In the genomic region with DNA sequence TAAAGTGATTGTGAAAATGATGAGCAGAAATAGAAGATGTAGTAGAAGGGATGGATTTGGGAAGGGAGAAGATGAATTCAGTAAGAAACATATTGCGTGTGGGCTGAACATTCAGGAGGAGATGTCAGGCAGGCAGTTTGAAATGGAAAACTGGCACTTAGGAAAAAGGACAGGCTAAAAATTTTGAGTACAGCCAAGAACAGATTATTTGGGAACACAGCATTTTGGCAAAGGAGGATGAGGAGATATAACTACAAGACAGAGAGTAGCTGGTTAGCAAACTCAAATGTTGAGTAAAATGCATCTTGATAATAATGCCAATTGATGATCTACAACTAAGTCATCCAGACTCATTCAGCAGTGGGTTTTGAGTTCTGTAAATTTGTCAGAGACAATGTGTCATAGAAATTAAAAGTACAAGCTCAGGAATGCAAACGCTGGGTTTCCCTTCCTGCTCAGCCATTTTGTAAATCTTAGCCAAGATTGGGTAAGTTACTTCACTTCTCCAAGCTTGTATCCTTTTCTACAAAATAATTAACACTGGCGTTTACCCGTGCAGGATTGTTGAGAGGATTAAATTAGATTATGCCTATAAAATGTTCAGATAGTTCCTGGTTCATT, we compare ENCODE assay signal across 23 cellular contexts.
DNase-seq lines count a peak whose midpoint lies in the region; ATAC-seq, FAIRE-seq and TF ChIP-seq lines count a peak whose summit lies in the region.
"Had no signal": no experiment of that assay in that cellular context is flagged by ENCODE, and none has a peak within 500 bp of the region (broad histone marks: within the 10 kb centered on the region; RNA-seq: fewer than 3 reads in every experiment).

No MANE protein-coding gene starts in this region.

- TF ChIP-seq CTCF in bronchial epithelial cell (IDR thresholded peaks at IDR 0.05; ENCODE audit: insufficient read depth, low read length, severe bottlenecking) (no peak), tibial nerve (IDR thresholded peaks at IDR 0.05) (no peak)

- H3K36me3 ChIP-seq in MG63: no peaks in the 10 kb centered on the region
- no peaks in the 10 kb centered on the region for H3K36me3 ChIP-seq in bronchial epithelial cell (ENCODE audit: control insufficient read depth, insufficient read depth, low read length)
- H3K36me3 ChIP-seq in tibial nerve: no peaks in the 10 kb centered on the region
- H3K36me3 ChIP-seq: brain microvascular endothelial cell, ovary had no signal

- H3K27me3 ChIP-seq in MG63: no peaks in the 10 kb centered on the region
- no peaks in the 10 kb centered on the region for H3K27me3 ChIP-seq in bronchial epithelial cell (ENCODE audit: control insufficient read depth, insufficient read depth, low read length)
- no peaks in the 10 kb centered on the region for H3K27me3 ChIP-seq in tibial nerve
- H3K27me3 ChIP-seq: brain microvascular endothelial cell, ovary had no signal

- peaks cover 0 to 8% (median 2%) of the 10 kb centered on the region in 4 donors for H3K4me1 ChIP-seq in tibial nerve

- H3K27ac ChIP-seq in tibial nerve: no peak overlapping the region
- H3K27ac ChIP-seq: brain microvascular endothelial cell, ovary had no signal

- no peak for FAIRE-seq in bronchial epithelial cell (lab: Jason Lieb, UNC)
- FAIRE-seq: RCC 7860, small intestine, urothelium cell line had no signal

- H3K4me3 ChIP-seq in MG63: no peak overlapping the region
- H3K4me3 ChIP-seq in bronchial epithelial cell (ENCODE audit: low read depth, low read length): no peak overlapping the region
- H3K4me3 ChIP-seq in tibial nerve: no peak overlapping the region
- H3K4me3 ChIP-seq: mucosa of descending colon, ovary had no signal

- ATAC-seq in esophagus mucosa (no peak), HG03342 (IDR thresholded peaks at IDR 0.05; ENCODE audit: unreplicated experiment) (no peak)
- ATAC-seq: effector memory CD8-positive, alpha-beta T cell; HCT116; mucosa of descending colon; T-cell had no signal

- 79 to 81% methylated on average over 4 of the region's 4 CpGs for WGBS in tibial nerve, 2 donors

- TF ChIP-seq EP300 in tibial nerve (IDR thresholded peaks at IDR 0.05): no peak

- no peak for TF ChIP-seq POLR2A in tibial nerve (IDR thresholded peaks at IDR 0.05)

- DNase-seq in Ammon's horn (ENCODE audit: low spot score) (peak; percentile 43), MG63 (peak; percentile 9), bronchial epithelial cell (ENCODE audit: low read depth) (peak; percentile 77), inferior parietal cortex (ENCODE audit: extremely low spot score) (peak; percentile 58), tibial nerve (ENCODE audit: low spot score in 2 of 2) (no peak)
- DNase-seq in activated naive CD4-positive, alpha-beta T cell treated with Interleukin-2 at 50 U/mL for 16 hours: no peak
- DNase-seq: activated CD4-positive, CD25-positive, alpha-beta regulatory T cell; activated gamma-delta T cell; brain microvascular endothelial cell; effector memory CD8-positive, alpha-beta T cell; Karpas-422; mucosa of descending colon; NCI-H187; NCI-H524 treated with DMSO at 0.1 percent for 48 hours; ovary; small intestine; stimulated activated naive CD4-positive, alpha-beta T cell; T-cell had no signal

- H3K9me3 ChIP-seq in MG63 (no peaks in the 10 kb centered on the region), tibial nerve (no peaks in the 10 kb centered on the region)
- H3K9me3 ChIP-seq: mucosa of descending colon, ovary had no signal

Comparison
In these comparisons a context has a peak if more than half of its experiments do, and no peak if none do; other contexts are left out.
1. DNase-seq: peak in Ammon's horn (single experiment), MG63 (single experiment), bronchial epithelial cell (single experiment) and inferior parietal cortex (single experiment); none in tibial nerve (0 of 2) and activated naive CD4-positive, alpha-beta T cell treated with Interleukin-2 at 50 U/mL for 16 hours (single experiment).